Comparison of ENCODE assay signal across 2 cellular contexts in genomic region chr6:29753309-29753644, GRCh38.
TF ChIP-seq lines count a peak whose summit lies in the region.

No MANE protein-coding gene starts in this region.

TF ChIP-seq in SK-N-SH, 30 proteins besides CTCF, POLR2A, EP300 and RAD21 (continued from another document):
- no peak for TF ChIP-seq MAX (IDR thresholded peaks at IDR 0.05; ENCODE audit: low read depth)
- no peak for TF ChIP-seq RCOR1 (IDR thresholded peaks at IDR 0.05; ENCODE audit: low read length)
- TF ChIP-seq GABPA (IDR thresholded peaks at IDR 0.05; ENCODE audit: low read depth) = no peak
- no peak for TF ChIP-seq GATA2 (CRISPR knock-in tag; IDR thresholded peaks at IDR 0.05)
- no peak for TF ChIP-seq POLR2AphosphoS5 (IDR thresholded peaks at IDR 0.05; ENCODE audit: low read depth, low read length)
- TF ChIP-seq RFX5 (IDR thresholded peaks at IDR 0.05; ENCODE audit: low read length) = no peak
- TF ChIP-seq TCF12 (IDR thresholded peaks at IDR 0.05) = no peak
- no peak for TF ChIP-seq ELF1 (IDR thresholded peaks at IDR 0.05)
- no peak for TF ChIP-seq CHD2 (IDR thresholded peaks at IDR 0.05; ENCODE audit: low read length, partially characterized antibody)
- no peak for TF ChIP-seq USF1 (IDR thresholded peaks at IDR 0.05; ENCODE audit: borderline replicate concordance, low read depth)
- no peak for TF ChIP-seq SMC3 (IDR thresholded peaks at IDR 0.05; ENCODE audit: low read depth, low read length)
- no peak for TF ChIP-seq FOXJ3 (CRISPR knock-in tag; IDR thresholded peaks at IDR 0.05)

TF ChIP-seq in SK-N-SH treated with all-trans-retinoic acid at 6 μM for 48 hours, 23 proteins besides CTCF, POLR2A, EP300 and RAD21 (continued from another document):
- TF ChIP-seq POU6F1 (CRISPR knock-in tag; IDR thresholded peaks at IDR 0.05; ENCODE audit: borderline replicate concordance, low read depth) (no peak), ZNF70 (CRISPR knock-in tag; IDR thresholded peaks at IDR 0.05) (no peak), ZFP3 (CRISPR knock-in tag; IDR thresholded peaks at IDR 0.05) (no peak), ZNF565 (CRISPR knock-in tag; conservative IDR thresholded peaks at IDR 0.05; ENCODE audit: low read depth) (no peak), TCF4 (CRISPR knock-in tag; IDR thresholded peaks at IDR 0.05; ENCODE audit: borderline replicate concordance) (no peak), CSDC2 (CRISPR knock-in tag; IDR thresholded peaks at IDR 0.05) (no peak), ISL1 (CRISPR knock-in tag; IDR thresholded peaks at IDR 0.05) (no peak), TSHZ2 (CRISPR knock-in tag; IDR thresholded peaks at IDR 0.05) (no peak), RARB (CRISPR knock-in tag; IDR thresholded peaks at IDR 0.05) (no peak), ZC3H10 (CRISPR knock-in tag; IDR thresholded peaks at IDR 0.05) (no peak), SNAI2 (CRISPR knock-in tag; IDR thresholded peaks at IDR 0.05) (no peak), PPARA (CRISPR knock-in tag; IDR thresholded peaks at IDR 0.05; ENCODE audit: borderline replicate concordance) (no peak), PATZ1 (CRISPR knock-in tag; IDR thresholded peaks at IDR 0.05; ENCODE audit: borderline replicate concordance) (no peak)
TF ChIP-seq in SK-N-SH treated with all-trans-retinoic acid at 6 μM for 48 hours: peak in this region for 0.
